ENCODE assay signal across 8 cellular contexts in genomic region chr10:63157845-63158624, GRCh38. TPM values are rescaled to one million over a fixed set of nuclear protein-coding genes. Genes with fewer than 3 reads are reported as not detected.
DNase-seq lines count a peak whose midpoint lies in the region; ATAC-seq and TF ChIP-seq lines count a peak whose summit lies in the region.

No MANE protein-coding gene starts in this region.

- TF ChIP-seq CTCF in BE2C (IDR thresholded peaks at IDR 0.05; ENCODE audit: low read depth, low read length) (peak; percentile 83), liver (IDR thresholded peaks at IDR 0.05; ENCODE audit: low read depth, low read length, missing input control) (peak; percentile 76)

- WGBS in liver = 64% methylated on average over 3 of the region's 3 CpGs

- H3K36me3 ChIP-seq in BE2C = peaks cover 6% of the 10 kb centered on the region; the same call in 1 of the 2 replicates
- H3K36me3 ChIP-seq in liver (ENCODE audit: control insufficient read depth in 4 of 4, insufficient read depth in 3 of 4, low read depth in 1 of 4, low read length in 3 of 4) = peaks cover 0 to 21% (median 14%) of the 10 kb centered on the region in 4 donors

- H3K9me3 ChIP-seq in BE2C = no peaks in the 10 kb centered on the region
- H3K9me3 ChIP-seq in liver (ENCODE audit: control insufficient read depth in 4 of 4, low read length in 3 of 4) = no peaks in the 10 kb centered on the region

- DNase-seq in BE2C = peak; percentile 56
- peak; percentile 47 for DNase-seq in NCI-H2029 treated with DMSO at 0.1 percent for 48 hours (lab: John Stamatoyannopoulos, UW)
- DNase-seq in T-helper 9 cell = peak; percentile 11
- peak; percentile 93 for DNase-seq in dermis blood vessel endothelial cell
- peak; percentile 83 for DNase-seq in stromal cell of bone marrow (ENCODE audit: low read depth)

- peak overlapping the region in 1 of 2 donors; percentile 48 for H3K27ac ChIP-seq in liver (ENCODE audit: low read depth in 1 of 2, low read length in 2 of 2)

- ATAC-seq in GM18520 (IDR thresholded peaks at IDR 0.05; ENCODE audit: unreplicated experiment) = peak; percentile 67
- peak; percentile 39 for ATAC-seq in HG03060 (IDR thresholded peaks at IDR 0.05; ENCODE audit: low read depth, unreplicated experiment)

- H3K4me3 ChIP-seq in BE2C (ENCODE audit: low read depth, low read length) (no peak overlapping the region), liver (ENCODE audit: low read depth in 1 of 3, low read length in 3 of 3) (no peak overlapping the region)

- H3K9ac ChIP-seq in liver (ENCODE audit: low read depth in 1 of 2, low read length in 2 of 2) = no peak overlapping the region

- no peaks in the 10 kb centered on the region for H3K27me3 ChIP-seq in BE2C
- no peaks in the 10 kb centered on the region for H3K27me3 ChIP-seq in liver (ENCODE audit: control insufficient read depth in 4 of 4, insufficient read depth in 4 of 4, low read length in 3 of 4)

- TF ChIP-seq RAD21 in liver (IDR thresholded peaks at IDR 0.05) = peak; percentile 98 to 99

- H3K4me1 ChIP-seq in BE2C = no peaks in the 10 kb centered on the region
- peaks cover 0 to 6% (median 1%) of the 10 kb centered on the region in 4 donors for H3K4me1 ChIP-seq in liver (ENCODE audit: control insufficient read depth in 4 of 4, insufficient read depth in 4 of 4, low read length in 3 of 4)

TF ChIP-seq in liver, 16 proteins besides CTCF, POLR2A, EP300 and RAD21:
- no peak for TF ChIP-seq JUND (IDR thresholded peaks at IDR 0.05)
- no peak for TF ChIP-seq HNF4A (conservative IDR thresholded peaks at IDR 0.05)
- TF ChIP-seq NR2F2 (IDR thresholded peaks at IDR 0.05) = no peak
- no peak for TF ChIP-seq TAF1 (conservative IDR thresholded peaks at IDR 0.05)
- TF ChIP-seq SP1 (IDR thresholded peaks at IDR 0.05) = no peak
- no peak for TF ChIP-seq EGR1 (IDR thresholded peaks at IDR 0.05; ENCODE audit: low read depth in 2 of 2)
- TF ChIP-seq RXRA (IDR thresholded peaks at IDR 0.05) = no peak
- TF ChIP-seq, protein P1, sequence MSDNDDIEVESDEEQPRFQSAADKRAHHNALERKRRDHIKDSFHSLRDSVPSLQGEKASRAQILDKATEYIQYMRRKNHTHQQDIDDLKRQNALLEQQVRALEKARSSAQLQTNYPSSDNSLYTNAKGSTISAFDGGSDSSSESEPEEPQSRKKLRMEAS (IDR thresholded peaks at IDR 0.05) = no peak
- TF ChIP-seq YY1 (IDR thresholded peaks at IDR 0.05) = no peak
- TF ChIP-seq ZBTB33 (IDR thresholded peaks at IDR 0.05) = no peak

RNA-seq across cellular contexts. Expression of gene NRBF2, which starts 24.9 kb away (rescaled TPM):
- polyA plus RNA-seq in BE2C (2012; ENCODE audit: insufficient read depth, insufficient read length, low read depth) = 20.7 TPM
- 22.1 and 23.7 TPM in 2 replicates for total RNA-seq in dermis blood vessel endothelial cell
- total RNA-seq in liver = 10 to 100 TPM; 13.7 to 26.0 TPM
- 10 to 100 TPM; 18.6 to 31.8 TPM for polyA plus RNA-seq in liver

Comparison
In these comparisons a context has a peak if more than half of its experiments do, and no peak if none do; other contexts are left out.
1. DNase-seq: peak in every context shown above with its lines; median percentile 93 in dermis blood vessel endothelial cell; 83 in stromal cell of bone marrow; 56 in BE2C; 47 in NCI-H2029 treated with DMSO at 0.1 percent for 48 hours; 11 in T-helper 9 cell.